Comparison of ENCODE assay signal across 31 cellular contexts in genomic region chr13:78540424-78540823, GRCh38.
"Had no signal": no experiment of that assay in that cellular context is flagged by ENCODE, and none has a peak within 500 bp of the region (broad histone marks: within the 10 kb centered on the region; RNA-seq: fewer than 3 reads in every experiment).

No MANE protein-coding gene starts in this region.

- H3K9me3 ChIP-seq: ascending aorta, colonic mucosa, esophagus squamous epithelium, gastroesophageal sphincter had no signal

- H3K27ac ChIP-seq: ascending aorta, breast epithelium, colonic mucosa, epithelial cell of prostate, esophagus squamous epithelium, gastroesophageal sphincter, WERI-Rb-1 had no signal

- H3K36me3 ChIP-seq: ascending aorta, breast epithelium, cardiac muscle cell, colonic mucosa, esophagus squamous epithelium, gastroesophageal sphincter, WERI-Rb-1 had no signal

- DNase-seq: activated CD4-positive, alpha-beta memory T cell treated with anti-CD3 and anti-CD28 coated beads, Interleukin-2, amount 10 ng/mL, durations not matched to agents 7 days and 5 days; activated CD4-positive, alpha-beta T cell treated with anti-CD3 and anti-CD28 coated beads for 1 hour; activated CD4-positive, alpha-beta T cell treated with anti-CD3 and anti-CD28 coated beads for 4 hours; activated CD4-positive, alpha-beta T cell treated with anti-CD3 and anti-CD28 coated beads, Interleukin-2, amount 10 ng/mL, durations not matched to agents 7 days and 5 days; activated CD4-positive, alpha-beta T cell treated with anti-CD3 and anti-CD28 coated beads, Interleukin-2, amount 50 U/mL, for 4 hours; activated CD4-positive, CD25-positive, alpha-beta regulatory T cell; activated CD8-positive, alpha-beta memory T cell treated with anti-CD3 and anti-CD28 coated beads, Interleukin-2, amount 50 U/mL, for 48 hours; activated gamma-delta T cell; activated naive CD4-positive, alpha-beta T cell; activated naive CD4-positive, alpha-beta T cell treated with anti-CD3 and anti-CD28 coated beads, Interleukin-2, amount 10 ng/mL, durations not matched to agents 7 days and 5 days; activated naive CD8-positive, alpha-beta T cell treated with anti-CD3 and anti-CD28 coated beads, Interleukin-2, amount 10 ng/mL, durations not matched to agents 7 days and 5 days; activated T-cell treated with anti-CD3 and anti-CD28 coated beads for 4 hours; activated T-cell treated with anti-CD3 and anti-CD28 coated beads, Interleukin-2, amount 50 U/mL, for 24 hours; activated T-cell treated with anti-CD3 and anti-CD28 coated beads, Interleukin-2, amount 50 U/mL, for 72 hours; central memory CD4-positive, alpha-beta T cell; cerebellar nuclear complex; colonic mucosa; effector CD8-positive, alpha-beta T cell; esophagus squamous epithelium; foreskin melanocyte; head of caudate nucleus; T-helper 17 cell; T1000; WERI-Rb-1 had no signal

- H3K4me1 ChIP-seq: ascending aorta, breast epithelium, colonic mucosa, esophagus squamous epithelium, gastroesophageal sphincter had no signal

- H3K4me3 ChIP-seq: ascending aorta, breast epithelium, cardiac muscle cell, colonic mucosa, esophagus squamous epithelium, gastroesophageal sphincter had no signal

- H3K27me3 ChIP-seq: ascending aorta, cardiac muscle cell, esophagus squamous epithelium had no signal

- FAIRE-seq: endometrium, endothelial cell of umbilical vein had no signal
